Comparison of ENCODE assay signal across 8 cellular contexts in genomic region chr3:67083277-67083676, GRCh38.
DNase-seq lines count a peak whose midpoint lies in the region; ATAC-seq, FAIRE-seq and TF ChIP-seq lines count a peak whose summit lies in the region.

No MANE protein-coding gene starts in this region.

- in situ Hi-C loops in gastrocnemius medialis (cut with MboI; ENCODE audit: low sequenced_read_pairs in 4 of 4), result no loop called here

- TF ChIP-seq CTCF in gastrocnemius medialis (IDR thresholded peaks at IDR 0.05 in 4 of 5, conservative IDR thresholded peaks at IDR 0.05 in 1 of 5), result no peak

- H3K4me1 ChIP-seq in gastrocnemius medialis, result no peaks in the 10 kb centered on the region

- DNase-seq in GM12891 (ENCODE audit: insufficient read length, low spot score) (no peak), T-helper 22 cell (ENCODE audit: low read depth) (peak; percentile 30), gastrocnemius medialis (no peak), NCI-H1694 (lab: John Stamatoyannopoulos, UW) (no peak), islet precursor cell (no peak), SW 1271 (lab: John Stamatoyannopoulos, UW) (no peak)
- DNase-seq in effector memory CD8-positive, alpha-beta T cell, result peak; percentile 21 to 36 (median 21)

- H3K27ac Mint-ChIP-seq in effector memory CD8-positive, alpha-beta T cell, result peak overlapping the region; percentile 77 to 87

- H3K4me3 Mint-ChIP-seq in effector memory CD8-positive, alpha-beta T cell, result peak overlapping the region; percentile 75 to 78

- H3K9me3 Mint-ChIP-seq in effector memory CD8-positive, alpha-beta T cell, result peaks cover 16 to 34% of the 10 kb centered on the region in 2 donors

- H3K27me3 ChIP-seq in gastrocnemius medialis, result no peaks in the 10 kb centered on the region

- H3K36me3 ChIP-seq in gastrocnemius medialis, result no peaks in the 10 kb centered on the region

- H3K27me3 Mint-ChIP-seq in effector memory CD8-positive, alpha-beta T cell, result peaks cover 0 to 7% of the 10 kb centered on the region in 2 donors

- no peak overlapping the region for H3K4me3 ChIP-seq in gastrocnemius medialis

- no peaks in the 10 kb centered on the region for H3K9me3 ChIP-seq in gastrocnemius medialis

- peaks cover 20 to 28% of the 10 kb centered on the region in 2 donors for H3K4me1 Mint-ChIP-seq in effector memory CD8-positive, alpha-beta T cell (ENCODE audit: low read depth in 2 of 2)

- H3K27ac ChIP-seq in gastrocnemius medialis, result no peak overlapping the region

- ATAC-seq in HG02938 (IDR thresholded peaks at IDR 0.05; ENCODE audit: unreplicated experiment) (peak; percentile 51), gastrocnemius medialis (no peak)
- ATAC-seq in effector memory CD8-positive, alpha-beta T cell (replicated peaks), result peak; percentile 100

- peak; percentile 61 for FAIRE-seq in GM12891 (lab: Jason Lieb, UNC)

- intact Hi-C loops in gastrocnemius medialis (cut with DNase I; ENCODE audit: low total_unique reads), result no loop called here

- TF ChIP-seq POLR2A in GM12891 (IDR thresholded peaks at IDR 0.05; ENCODE audit: low read depth, low read length), result no peak
- TF ChIP-seq POLR2A in gastrocnemius medialis (IDR thresholded peaks at IDR 0.05), result no peak

- H3K36me3 Mint-ChIP-seq in effector memory CD8-positive, alpha-beta T cell (ENCODE audit: insufficient read depth), result peaks cover 4% of the 10 kb centered on the region

TF ChIP-seq in GM12891, 5 proteins besides CTCF, POLR2A, EP300 and RAD21:
- TF ChIP-seq SPI1 (IDR thresholded peaks at IDR 0.05; ENCODE audit: low read depth, low read length), result peak; percentile 32; the same call in 1 of the 2 replicates
- TF ChIP-seq POLR2AphosphoS5 (IDR thresholded peaks at IDR 0.05; ENCODE audit: low read depth, low read length), result no peak

Comparison
In these comparisons a context has a peak if more than half of its experiments do, and no peak if none do; other contexts are left out.
1. DNase-seq: peak in T-helper 22 cell (single experiment) and effector memory CD8-positive, alpha-beta T cell (3 of 3); none in GM12891 (single experiment), gastrocnemius medialis (0 of 2), NCI-H1694 (single experiment), islet precursor cell (single experiment) and SW 1271 (0 of 2).
2. ATAC-seq: peak in HG02938 (single experiment) and effector memory CD8-positive, alpha-beta T cell (single experiment); none in gastrocnemius medialis (0 of 2).